In genomic region chr2:180583441-180584140, GRCh38 we compare ENCODE assay signal across 20 cellular contexts.
"Had no signal": no experiment of that assay in that cellular context is flagged by ENCODE, and none has a peak within 500 bp of the region (broad histone marks: within the 10 kb centered on the region; RNA-seq: fewer than 3 reads in every experiment).

No MANE protein-coding gene starts in this region.

- H3K4me3 ChIP-seq: lung, right atrium auricular region, skin epidermis, tibial nerve, vagina had no signal

- ATAC-seq: activated T-cell treated with anti-CD3 and anti-CD28 coated beads, Interleukin-2, amount 50 U/mL, for 4 hours; esophagus mucosa; left colon had no signal

- H3K27ac Mint-ChIP-seq: activated CD4-positive, alpha-beta memory T cell treated with anti-CD3 and anti-CD28 coated beads for 36 hours; activated naive CD8-positive, alpha-beta T cell; brain had no signal

- H3K4me3 Mint-ChIP-seq: activated CD4-positive, alpha-beta memory T cell treated with anti-CD3 and anti-CD28 coated beads for 36 hours; activated naive CD8-positive, alpha-beta T cell; activated T-cell treated with anti-CD3 and anti-CD28 coated beads, Interleukin-2, amount 50 U/mL, for 4 hours; brain; central memory CD8-positive, alpha-beta T cell had no signal

- H3K36me3 ChIP-seq: neutrophil, right atrium auricular region, tibial nerve, vagina had no signal

- DNase-seq: activated CD4-positive, alpha-beta memory T cell treated with anti-CD3 and anti-CD28 coated beads for 36 hours; activated CD4-positive, CD25-positive, alpha-beta regulatory T cell treated with anti-CD3 and anti-CD28 coated beads, Interleukin-2, amount 50 U/mL, for 72 hours; activated gamma-delta T cell; activated T-cell treated with anti-CD3 and anti-CD28 coated beads, Interleukin-2, amount 50 U/mL, for 4 hours; amygdala; dermis blood vessel endothelial cell; glutamatergic neuron; left colon; midbrain; posterior cingulate gyrus had no signal

- H3K27me3 Mint-ChIP-seq: activated CD4-positive, alpha-beta memory T cell treated with anti-CD3 and anti-CD28 coated beads for 36 hours; activated naive CD8-positive, alpha-beta T cell had no signal

- H3K4me1 ChIP-seq: right atrium auricular region, tibial nerve, vagina had no signal

- H3K4me1 Mint-ChIP-seq: central memory CD8-positive, alpha-beta T cell had no signal

- H3K27ac ChIP-seq: neutrophil, right atrium auricular region, skin epidermis, tibial nerve, vagina had no signal

- H3K9me3 ChIP-seq: neutrophil, right atrium auricular region, tibial nerve, vagina had no signal

- H3K27me3 ChIP-seq: neutrophil, right atrium auricular region, tibial nerve, vagina had no signal
